ENCODE assay signal across 2 cellular contexts in genomic region chr20:50252715-50253500, GRCh38.
TF ChIP-seq lines count a peak whose summit lies in the region.

No MANE protein-coding gene starts in this region.

TF ChIP-seq in HEK293, 187 proteins besides CTCF, POLR2A, EP300 and RAD21 (continued from another document):
- no peak for TF ChIP-seq ZNF513 (tag by site-specific recombination; IDR thresholded peaks at IDR 0.05)
- TF ChIP-seq ZNF701 (tag by site-specific recombination; IDR thresholded peaks at IDR 0.05): no peak
- no peak for TF ChIP-seq ZNF114 (tag by site-specific recombination; IDR thresholded peaks at IDR 0.05)
- peak; percentile 37; the same call in 1 of the 2 replicates for TF ChIP-seq SCRT2 (tag by site-specific recombination; IDR thresholded peaks at IDR 0.05)
TF ChIP-seq in HEK293: peak in this region for 1.

TF ChIP-seq in K562, 482 proteins besides CTCF, POLR2A, EP300 and RAD21 (continued from another document):
- no peak for TF ChIP-seq HNRNPK (IDR thresholded peaks at IDR 0.05; ENCODE audit: low read depth, low read length, poor library complexity, severe bottlenecking)
- TF ChIP-seq BCOR (IDR thresholded peaks at IDR 0.05): 0 out of 2 replicates have a peak, but pooled peaks have one; percentile 34
- TF ChIP-seq, protein P1, sequence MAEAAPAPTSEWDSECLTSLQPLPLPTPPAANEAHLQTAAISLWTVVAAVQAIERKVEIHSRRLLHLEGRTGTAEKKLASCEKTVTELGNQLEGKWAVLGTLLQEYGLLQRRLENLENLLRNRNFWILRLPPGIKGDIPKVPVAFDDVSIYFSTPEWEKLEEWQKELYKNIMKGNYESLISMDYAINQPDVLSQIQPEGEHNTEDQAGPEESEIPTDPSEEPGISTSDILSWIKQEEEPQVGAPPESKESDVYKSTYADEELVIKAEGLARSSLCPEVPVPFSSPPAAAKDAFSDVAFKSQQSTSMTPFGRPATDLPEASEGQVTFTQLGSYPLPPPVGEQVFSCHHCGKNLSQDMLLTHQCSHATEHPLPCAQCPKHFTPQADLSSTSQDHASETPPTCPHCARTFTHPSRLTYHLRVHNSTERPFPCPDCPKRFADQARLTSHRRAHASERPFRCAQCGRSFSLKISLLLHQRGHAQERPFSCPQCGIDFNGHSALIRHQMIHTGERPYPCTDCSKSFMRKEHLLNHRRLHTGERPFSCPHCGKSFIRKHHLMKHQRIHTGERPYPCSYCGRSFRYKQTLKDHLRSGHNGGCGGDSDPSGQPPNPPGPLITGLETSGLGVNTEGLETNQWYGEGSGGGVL (CRISPR knock-in tag; IDR thresholded peaks at IDR 0.05): no peak
- TF ChIP-seq, protein P2, sequence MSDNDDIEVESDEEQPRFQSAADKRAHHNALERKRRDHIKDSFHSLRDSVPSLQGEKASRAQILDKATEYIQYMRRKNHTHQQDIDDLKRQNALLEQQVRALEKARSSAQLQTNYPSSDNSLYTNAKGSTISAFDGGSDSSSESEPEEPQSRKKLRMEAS (CRISPR knock-in tag; IDR thresholded peaks at IDR 0.05): 0 out of 2 replicates have a peak, but pooled peaks have one; percentile 32
